ENCODE assay signal across 2 cellular contexts in genomic region chr1:162232034-162232433, GRCh38.
TF ChIP-seq lines count a peak whose summit lies in the region.

No MANE protein-coding gene starts in this region.

TF ChIP-seq in H1, 55 proteins besides CTCF, POLR2A, EP300 and RAD21:
- TF ChIP-seq CBX8 (IDR thresholded peaks at IDR 0.05; ENCODE audit: borderline replicate concordance, low read depth, low read length) (no peak), TBP (IDR thresholded peaks at IDR 0.05; ENCODE audit: low read depth, low read length) (no peak), SP4 (IDR thresholded peaks at IDR 0.05; ENCODE audit: low read length) (no peak), SP1 (IDR thresholded peaks at IDR 0.05; ENCODE audit: low read depth, low read length) (no peak), GTF2F1 (IDR thresholded peaks at IDR 0.05; ENCODE audit: borderline replicate concordance, low read depth, low read length) (no peak), RXRA (IDR thresholded peaks at IDR 0.05; ENCODE audit: insufficient read depth, low read depth, low read length) (no peak), HDAC2 (IDR thresholded peaks at IDR 0.05; ENCODE audit: borderline replicate concordance in 1 of 2, low read depth in 2 of 2, low read length in 2 of 2) (no peak), SUZ12 (IDR thresholded peaks at IDR 0.05; ENCODE audit: low read length) (no peak)
TF ChIP-seq in H1: peak in this region for 0.

TF ChIP-seq in liver, 16 proteins besides CTCF, POLR2A, EP300 and RAD21 (continued from another document):
- TF ChIP-seq ATF3 (IDR thresholded peaks at IDR 0.05) (peak; percentile 55), JUND (IDR thresholded peaks at IDR 0.05) (peak; percentile 39 to 74), FOXA2 (IDR thresholded peaks at IDR 0.05) (peak; percentile 14), RXRA (IDR thresholded peaks at IDR 0.05) (peak; percentile 97), NR2F2 (IDR thresholded peaks at IDR 0.05) (peak; percentile 65), TAF1 (conservative IDR thresholded peaks at IDR 0.05) (no peak), YY1 (IDR thresholded peaks at IDR 0.05) (peak; percentile 67), ZBTB33 (IDR thresholded peaks at IDR 0.05) (peak; percentile 77), GABPA (IDR thresholded peaks at IDR 0.05 in 1 of 2, conservative IDR thresholded peaks at IDR 0.05 in 1 of 2) (no peak), EGR1 (IDR thresholded peaks at IDR 0.05; ENCODE audit: low read depth in 2 of 2) (peak in 1 of 2 donors; percentile 65), SP1 (IDR thresholded peaks at IDR 0.05) (peak; percentile 81), HNF4G (IDR thresholded peaks at IDR 0.05) (peak; percentile 68)
- TF ChIP-seq, protein P1, sequence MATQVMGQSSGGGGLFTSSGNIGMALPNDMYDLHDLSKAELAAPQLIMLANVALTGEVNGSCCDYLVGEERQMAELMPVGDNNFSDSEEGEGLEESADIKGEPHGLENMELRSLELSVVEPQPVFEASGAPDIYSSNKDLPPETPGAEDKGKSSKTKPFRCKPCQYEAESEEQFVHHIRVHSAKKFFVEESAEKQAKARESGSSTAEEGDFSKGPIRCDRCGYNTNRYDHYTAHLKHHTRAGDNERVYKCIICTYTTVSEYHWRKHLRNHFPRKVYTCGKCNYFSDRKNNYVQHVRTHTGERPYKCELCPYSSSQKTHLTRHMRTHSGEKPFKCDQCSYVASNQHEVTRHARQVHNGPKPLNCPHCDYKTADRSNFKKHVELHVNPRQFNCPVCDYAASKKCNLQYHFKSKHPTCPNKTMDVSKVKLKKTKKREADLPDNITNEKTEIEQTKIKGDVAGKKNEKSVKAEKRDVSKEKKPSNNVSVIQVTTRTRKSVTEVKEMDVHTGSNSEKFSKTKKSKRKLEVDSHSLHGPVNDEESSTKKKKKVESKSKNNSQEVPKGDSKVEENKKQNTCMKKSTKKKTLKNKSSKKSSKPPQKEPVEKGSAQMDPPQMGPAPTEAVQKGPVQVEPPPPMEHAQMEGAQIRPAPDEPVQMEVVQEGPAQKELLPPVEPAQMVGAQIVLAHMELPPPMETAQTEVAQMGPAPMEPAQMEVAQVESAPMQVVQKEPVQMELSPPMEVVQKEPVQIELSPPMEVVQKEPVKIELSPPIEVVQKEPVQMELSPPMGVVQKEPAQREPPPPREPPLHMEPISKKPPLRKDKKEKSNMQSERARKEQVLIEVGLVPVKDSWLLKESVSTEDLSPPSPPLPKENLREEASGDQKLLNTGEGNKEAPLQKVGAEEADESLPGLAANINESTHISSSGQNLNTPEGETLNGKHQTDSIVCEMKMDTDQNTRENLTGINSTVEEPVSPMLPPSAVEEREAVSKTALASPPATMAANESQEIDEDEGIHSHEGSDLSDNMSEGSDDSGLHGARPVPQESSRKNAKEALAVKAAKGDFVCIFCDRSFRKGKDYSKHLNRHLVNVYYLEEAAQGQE (IDR thresholded peaks at IDR 0.05), result peak; percentile 74
- TF ChIP-seq, protein P2, sequence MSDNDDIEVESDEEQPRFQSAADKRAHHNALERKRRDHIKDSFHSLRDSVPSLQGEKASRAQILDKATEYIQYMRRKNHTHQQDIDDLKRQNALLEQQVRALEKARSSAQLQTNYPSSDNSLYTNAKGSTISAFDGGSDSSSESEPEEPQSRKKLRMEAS (IDR thresholded peaks at IDR 0.05), result peak; percentile 83
TF ChIP-seq in liver: peak in this region for 14.
